1 cellular context compared by ENCODE assay signal in the genomic region with DNA sequence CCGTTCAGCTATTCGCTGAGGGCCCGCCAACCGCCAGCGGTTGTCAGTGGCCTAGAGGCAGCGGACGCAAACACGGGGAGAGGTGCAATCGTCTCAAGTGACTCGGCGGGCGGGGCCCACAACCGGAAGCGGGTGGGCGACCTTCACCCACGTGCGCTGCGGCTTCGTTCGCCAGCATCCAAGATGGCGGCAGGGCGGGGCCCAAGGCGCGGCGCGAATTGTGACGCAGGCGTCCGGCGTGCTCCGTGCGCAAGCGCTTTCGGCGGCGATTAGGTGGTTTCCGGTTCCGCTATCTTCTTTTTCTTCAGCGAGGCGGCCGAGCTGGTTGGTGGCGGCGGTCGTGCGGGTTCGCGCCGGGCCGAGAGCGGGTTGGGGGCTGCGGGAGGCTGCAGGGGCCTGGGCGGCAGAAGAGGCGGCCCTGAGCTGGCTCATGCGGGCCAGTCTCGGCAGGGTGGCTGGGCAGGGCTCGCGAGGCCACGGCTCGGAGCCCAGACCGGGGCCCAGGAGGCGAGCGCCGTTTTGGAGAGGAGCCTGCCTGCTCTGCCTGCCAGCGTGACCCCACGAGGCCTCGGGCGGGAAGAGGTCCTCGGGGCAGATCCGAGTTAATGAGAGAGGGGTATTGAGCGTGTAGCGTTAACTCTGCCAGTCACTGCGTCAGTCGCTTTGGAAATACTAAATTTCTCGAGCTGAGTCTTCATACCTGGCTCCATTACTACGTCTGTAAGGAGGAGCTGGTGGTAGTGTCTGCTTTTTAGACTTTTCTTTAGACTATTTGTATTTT.
TF ChIP-seq lines count a peak whose summit lies in the region.

UBA52 (plus strand) TSS at position 294 of the 781 bp plus-strand sequence. CDS start 1,444 bp downstream, outside the sequence.

TF ChIP-seq in K562, 482 proteins besides CTCF, POLR2A, EP300 and RAD21 (continued from another document and continues in another):
- TF ChIP-seq, protein P1, sequence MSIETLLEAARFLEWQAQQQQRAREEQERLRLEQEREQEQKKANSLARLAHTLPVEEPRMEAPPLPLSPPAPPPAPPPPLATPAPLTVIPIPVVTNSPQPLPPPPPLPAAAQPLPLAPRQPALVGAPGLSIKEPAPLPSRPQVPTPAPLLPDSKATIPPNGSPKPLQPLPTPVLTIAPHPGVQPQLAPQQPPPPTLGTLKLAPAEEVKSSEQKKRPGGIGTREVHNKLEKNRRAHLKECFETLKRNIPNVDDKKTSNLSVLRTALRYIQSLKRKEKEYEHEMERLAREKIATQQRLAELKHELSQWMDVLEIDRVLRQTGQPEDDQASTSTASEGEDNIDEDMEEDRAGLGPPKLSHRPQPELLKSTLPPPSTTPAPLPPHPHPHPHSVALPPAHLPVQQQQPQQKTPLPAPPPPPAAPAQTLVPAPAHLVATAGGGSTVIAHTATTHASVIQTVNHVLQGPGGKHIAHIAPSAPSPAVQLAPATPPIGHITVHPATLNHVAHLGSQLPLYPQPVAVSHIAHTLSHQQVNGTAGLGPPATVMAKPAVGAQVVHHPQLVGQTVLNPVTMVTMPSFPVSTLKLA (conservative IDR thresholded peaks at IDR 0.05), result peak; percentile 100
- peak; percentile 36; the same call in 1 of the 2 replicates for TF ChIP-seq ZNF780A (CRISPR knock-in tag; IDR thresholded peaks at IDR 0.05)
- TF ChIP-seq NR2C2 (CRISPR knock-in tag; IDR thresholded peaks at IDR 0.05), result no peak; the same call in 1 of the 2 replicates
- peak; percentile 92 for TF ChIP-seq NR2C2 (tag; IDR thresholded peaks at IDR 0.05)
- TF ChIP-seq EWSR1 (IDR thresholded peaks at IDR 0.05; ENCODE audit: borderline replicate concordance, low read depth, partially characterized antibody), result no peak
- TF ChIP-seq ZFX (CRISPR knock-in tag; IDR thresholded peaks at IDR 0.05), result peak; percentile 90
- no peak for TF ChIP-seq HLTF (IDR thresholded peaks at IDR 0.05)
- 0 out of 2 replicates have a peak, but pooled peaks have one; percentile 30 for TF ChIP-seq REST (CRISPR knock-in tag; IDR thresholded peaks at IDR 0.05; ENCODE audit: low read depth)
- TF ChIP-seq ETS1 (conservative IDR thresholded peaks at IDR 0.05; ENCODE audit: control insufficient read depth, low read depth, low read length), result peak; percentile 97
- TF ChIP-seq ZNF12 (CRISPR knock-in tag; IDR thresholded peaks at IDR 0.05), result 0 out of 2 replicates have a peak, but pooled peaks have one; percentile 6
- TF ChIP-seq FOXM1 (IDR thresholded peaks at IDR 0.05; ENCODE audit: low read depth), result no peak
- peak; percentile 83; the same call in 1 of the 2 replicates for TF ChIP-seq FOXM1 (CRISPR knock-in tag; IDR thresholded peaks at IDR 0.05; ENCODE audit: low read depth)
- peak; percentile 92 for TF ChIP-seq ZBTB40 (IDR thresholded peaks at IDR 0.05)
- TF ChIP-seq ZBTB40 (CRISPR knock-in tag; IDR thresholded peaks at IDR 0.05), result no peak
- peak; percentile 99 for TF ChIP-seq CREM (IDR thresholded peaks at IDR 0.05; ENCODE audit: low read depth)
- 0 out of 4 replicates have a peak, but pooled peaks of 1 of the 2 experiments have one; percentile 22 for TF ChIP-seq CSDE1 (IDR thresholded peaks at IDR 0.05)
- peak; percentile 72; the same call in 1 of the 2 replicates for TF ChIP-seq TOE1 (IDR thresholded peaks at IDR 0.05; ENCODE audit: borderline replicate concordance)
- no peak for TF ChIP-seq TOE1 (CRISPR knock-in tag; IDR thresholded peaks at IDR 0.05; ENCODE audit: borderline replicate concordance, low read depth)
- TF ChIP-seq FUS (optimal IDR thresholded peaks at IDR 0.05; ENCODE audit: low read depth, low read length), result peak; percentile 76
- peak; percentile 67; the same call in 1 of the 2 replicates for TF ChIP-seq GTF2F1 (IDR thresholded peaks at IDR 0.05; ENCODE audit: low read depth, low read length)
- TF ChIP-seq RHOXF2B (CRISPR knock-in tag; conservative IDR thresholded peaks at IDR 0.05), result no peak
- TF ChIP-seq, protein P2, sequence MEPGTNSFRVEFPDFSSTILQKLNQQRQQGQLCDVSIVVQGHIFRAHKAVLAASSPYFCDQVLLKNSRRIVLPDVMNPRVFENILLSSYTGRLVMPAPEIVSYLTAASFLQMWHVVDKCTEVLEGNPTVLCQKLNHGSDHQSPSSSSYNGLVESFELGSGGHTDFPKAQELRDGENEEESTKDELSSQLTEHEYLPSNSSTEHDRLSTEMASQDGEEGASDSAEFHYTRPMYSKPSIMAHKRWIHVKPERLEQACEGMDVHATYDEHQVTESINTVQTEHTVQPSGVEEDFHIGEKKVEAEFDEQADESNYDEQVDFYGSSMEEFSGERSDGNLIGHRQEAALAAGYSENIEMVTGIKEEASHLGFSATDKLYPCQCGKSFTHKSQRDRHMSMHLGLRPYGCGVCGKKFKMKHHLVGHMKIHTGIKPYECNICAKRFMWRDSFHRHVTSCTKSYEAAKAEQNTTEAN (CRISPR knock-in tag; IDR thresholded peaks at IDR 0.05), result peak; percentile 27; the same call in 1 of the 2 replicates
- peak; percentile 97 for TF ChIP-seq KLF1 (tag; IDR thresholded peaks at IDR 0.05)
- TF ChIP-seq GATA2 (CRISPR knock-in tag; IDR thresholded peaks at IDR 0.05), result no peak
- TF ChIP-seq POLR2B (IDR thresholded peaks at IDR 0.05; ENCODE audit: low read depth, partially characterized antibody), result peak; percentile 91
- peak; percentile 80 for TF ChIP-seq POU5F1 (IDR thresholded peaks at IDR 0.05; ENCODE audit: borderline replicate concordance, low read depth, low read length, partially characterized antibody)
- TF ChIP-seq ZBTB11 (CRISPR knock-in tag; IDR thresholded peaks at IDR 0.05), result peak in 1 of 3 experiments; percentile 82; a peak in 1 of 6 replicates
- TF ChIP-seq E2F4 (CRISPR knock-in tag; IDR thresholded peaks at IDR 0.05; ENCODE audit: low read depth), result no peak
- no peak for TF ChIP-seq SREBF2 (CRISPR knock-in tag; IDR thresholded peaks at IDR 0.05)
- peak; percentile 19; the same call in 1 of the 2 replicates for TF ChIP-seq TARDBP (IDR thresholded peaks at IDR 0.05)
